Comparison of ENCODE assay signal across 22 cellular contexts in the genomic region with DNA sequence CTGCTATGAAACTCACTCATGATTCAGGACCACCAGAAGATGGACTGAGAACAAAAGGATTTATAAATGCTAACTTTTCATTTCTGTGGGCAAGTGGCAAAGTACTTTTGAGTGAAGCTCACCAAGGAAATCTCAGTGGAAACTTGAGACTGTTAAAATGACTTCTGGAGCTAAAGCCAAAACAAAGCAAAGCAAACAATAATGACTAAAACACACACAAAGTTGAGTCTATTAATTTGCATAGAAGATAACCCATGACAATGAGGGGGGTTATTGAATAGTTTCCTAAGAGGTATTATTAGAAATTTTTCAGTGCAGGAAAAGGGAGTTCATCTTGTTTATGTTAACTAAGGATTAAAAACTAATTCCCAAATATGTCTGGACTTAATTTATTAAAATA.
DNase-seq lines count a peak whose midpoint lies in the region; ATAC-seq and TF ChIP-seq lines count a peak whose summit lies in the region.
"Had no signal": no experiment of that assay in that cellular context is flagged by ENCODE, and none has a peak within 500 bp of the region (broad histone marks: within the 10 kb centered on the region; RNA-seq: fewer than 3 reads in every experiment).

No MANE protein-coding gene starts in this region.

- H3K4me3 Mint-ChIP-seq in nephron progenitor cell = no peak overlapping the region
- H3K4me3 Mint-ChIP-seq: B cell; CD4-positive, alpha-beta T cell; CD8-positive, alpha-beta T cell had no signal

- peak overlapping the region; percentile 40 for H3K27ac Mint-ChIP-seq in nephron progenitor cell
- H3K27ac Mint-ChIP-seq: B cell; CD4-positive, alpha-beta T cell; CD8-positive, alpha-beta T cell had no signal

- H3K4me1 ChIP-seq in PC-3 (ENCODE audit: insufficient read depth, low read length) (0 out of 2 replicates have a peak, but pooled peaks cover 3% of the 10 kb centered on the region), uterus (no peaks in the 10 kb centered on the region), upper lobe of right lung (no peaks in the 10 kb centered on the region)
- H3K4me1 ChIP-seq: A549; BLaER1 treated with 17β-estradiol and CSF1 and Interleukin-3, amounts not matched to agents 10 nM and 100 nM had no signal

- no peak overlapping the region for H3K4me2 ChIP-seq in PC-3 (ENCODE audit: low read length)
- H3K4me2 ChIP-seq: A549; BLaER1 treated with 17β-estradiol and CSF1 and Interleukin-3, amounts not matched to agents 10 nM and 100 nM had no signal

- H3K9me3 ChIP-seq in PC-3 (ENCODE audit: low read length) (no peaks in the 10 kb centered on the region), uterus (no peaks in the 10 kb centered on the region), upper lobe of right lung (no peaks in the 10 kb centered on the region)
- H3K9me3 ChIP-seq: A549 had no signal

- H3K36me3 ChIP-seq in PC-3 (ENCODE audit: low read depth, low read length) = no peaks in the 10 kb centered on the region
- H3K36me3 ChIP-seq in uterus = no peaks in the 10 kb centered on the region
- no peaks in the 10 kb centered on the region for H3K36me3 ChIP-seq in upper lobe of right lung
- H3K36me3 ChIP-seq: BLaER1 treated with 17β-estradiol and CSF1 and Interleukin-3, amounts not matched to agents 10 nM and 100 nM had no signal

- no peak for TF ChIP-seq POLR2A in uterus (IDR thresholded peaks at IDR 0.05)

- H3K27me3 ChIP-seq in PC-3 (ENCODE audit: low read length) (no peaks in the 10 kb centered on the region), uterus (no peaks in the 10 kb centered on the region), upper lobe of right lung (no peaks in the 10 kb centered on the region)
- H3K27me3 ChIP-seq: BLaER1 treated with 17β-estradiol and CSF1 and Interleukin-3, amounts not matched to agents 10 nM and 100 nM had no signal

- H3K27ac ChIP-seq in PC-3 (ENCODE audit: low read length) = no peak overlapping the region
- no peak overlapping the region for H3K27ac ChIP-seq in uterus
- no peak overlapping the region for H3K27ac ChIP-seq in upper lobe of right lung
- H3K27ac ChIP-seq: 22Rv1; A549; BLaER1 treated with 17β-estradiol and CSF1 and Interleukin-3, amounts not matched to agents 10 nM and 100 nM; C4-2B had no signal

- TF ChIP-seq CTCF in PC-3 (conservative IDR thresholded peaks at IDR 0.05; ENCODE audit: low read depth, low read length) = no peak
- TF ChIP-seq CTCF in nephron progenitor cell (IDR thresholded peaks at IDR 0.05) = no peak
- no peak for TF ChIP-seq CTCF in uterus (IDR thresholded peaks at IDR 0.05)
- no peak for TF ChIP-seq CTCF in upper lobe of right lung (IDR thresholded peaks at IDR 0.05)

- no peaks in the 10 kb centered on the region for H4K20me1 ChIP-seq in PC-3 (ENCODE audit: low read length)
- H4K20me1 ChIP-seq: BLaER1 treated with 17β-estradiol and CSF1 and Interleukin-3, amounts not matched to agents 10 nM and 100 nM had no signal

- no peaks in the 10 kb centered on the region for H3K79me2 ChIP-seq in PC-3 (ENCODE audit: low read length)

- intact Hi-C loops in PC-3 (cut with micrococcal nuclease) (no loop called here), uterus (cut with DNase I; ENCODE audit: low total_unique reads) (no loop called here), upper lobe of right lung (cut with DNase I) (no loop called here)

- CTCF ChIA-PET in PC-3 (lab: Charles Lee) = no interaction called here

- ATAC-seq in PC-3 = peak; percentile 90
- ATAC-seq in upper lobe of right lung = no peak
- ATAC-seq: A549; CD8-positive, alpha-beta T cell; GM12878 had no signal

- no peak overlapping the region for H2AFZ ChIP-seq in PC-3 (ENCODE audit: low read length)

- H3K9me3 Mint-ChIP-seq in nephron progenitor cell = no peaks in the 10 kb centered on the region
- H3K9me3 Mint-ChIP-seq: CD4-positive, alpha-beta T cell; CD8-positive, alpha-beta T cell had no signal

- H3K36me3 Mint-ChIP-seq in nephron progenitor cell (ENCODE audit: low read depth) = no peaks in the 10 kb centered on the region
- H3K36me3 Mint-ChIP-seq: CD8-positive, alpha-beta T cell had no signal

- H3K4me1 Mint-ChIP-seq in nephron progenitor cell = peaks cover 7% of the 10 kb centered on the region
- H3K4me1 Mint-ChIP-seq: B cell had no signal

- no peaks in the 10 kb centered on the region for H3K9me2 ChIP-seq in PC-3 (replicated peaks; ENCODE audit: low read length)

- POLR2A ChIA-PET in PC-3 (lab: Charles Lee; ENCODE audit: unreplicated experiment) = no interaction called here

- no peaks in the 10 kb centered on the region for H3F3A ChIP-seq in PC-3 (ENCODE audit: low read length, unreplicated experiment)

- no TSS peak for BruUV-seq in PC-3 (replicated peaks; lab: Mats Ljungman, UMichigan)

- DNase-seq in DMS53 (lab: John Stamatoyannopoulos, UW) (peak; percentile 3), DMS53 treated with DMSO at 0.1 percent for 48 hours (lab: John Stamatoyannopoulos, UW; ENCODE audit: unreplicated experiment) (no peak), COR-L47 (lab: John Stamatoyannopoulos, UW) (peak; percentile 2), PC-3 (peak; percentile 40), nephron progenitor cell (no peak), uterus (no peak), upper lobe of right lung (no peak)
- DNase-seq: AML-193; CD4-positive, alpha-beta T cell; CD8-positive, alpha-beta T cell; DMS 273 treated with DMSO at 0.1 percent for 48 hours; DMS153; DMS79; DND-41; EL; GDM1 had no signal

- H3K4me3 ChIP-seq in PC-3 (ENCODE audit: low read length) = no peak overlapping the region
- H3K4me3 ChIP-seq in uterus = no peak overlapping the region
- no peak overlapping the region for H3K4me3 ChIP-seq in upper lobe of right lung
- H3K4me3 ChIP-seq: A549; BLaER1 treated with 17β-estradiol and CSF1 and Interleukin-3, amounts not matched to agents 10 nM and 100 nM; GM12878 had no signal

- no peak overlapping the region for H3K9ac ChIP-seq in PC-3 (ENCODE audit: low read length)
- H3K9ac ChIP-seq: BLaER1 treated with 17β-estradiol and CSF1 and Interleukin-3, amounts not matched to agents 10 nM and 100 nM had no signal

- no peaks in the 10 kb centered on the region for H3K27me3 Mint-ChIP-seq in nephron progenitor cell (ENCODE audit: low read depth, poor library complexity)
- H3K27me3 Mint-ChIP-seq: B cell; CD4-positive, alpha-beta T cell had no signal

Comparison
In these comparisons a context has a peak if more than half of its experiments do, and no peak if none do; other contexts are left out.
1. DNase-seq: peak in DMS53 (single experiment), COR-L47 (single experiment) and PC-3 (single experiment); none in DMS53 treated with DMSO at 0.1 percent for 48 hours (single experiment), nephron progenitor cell (single experiment), uterus (0 of 2) and upper lobe of right lung (single experiment).